In the genomic region with DNA sequence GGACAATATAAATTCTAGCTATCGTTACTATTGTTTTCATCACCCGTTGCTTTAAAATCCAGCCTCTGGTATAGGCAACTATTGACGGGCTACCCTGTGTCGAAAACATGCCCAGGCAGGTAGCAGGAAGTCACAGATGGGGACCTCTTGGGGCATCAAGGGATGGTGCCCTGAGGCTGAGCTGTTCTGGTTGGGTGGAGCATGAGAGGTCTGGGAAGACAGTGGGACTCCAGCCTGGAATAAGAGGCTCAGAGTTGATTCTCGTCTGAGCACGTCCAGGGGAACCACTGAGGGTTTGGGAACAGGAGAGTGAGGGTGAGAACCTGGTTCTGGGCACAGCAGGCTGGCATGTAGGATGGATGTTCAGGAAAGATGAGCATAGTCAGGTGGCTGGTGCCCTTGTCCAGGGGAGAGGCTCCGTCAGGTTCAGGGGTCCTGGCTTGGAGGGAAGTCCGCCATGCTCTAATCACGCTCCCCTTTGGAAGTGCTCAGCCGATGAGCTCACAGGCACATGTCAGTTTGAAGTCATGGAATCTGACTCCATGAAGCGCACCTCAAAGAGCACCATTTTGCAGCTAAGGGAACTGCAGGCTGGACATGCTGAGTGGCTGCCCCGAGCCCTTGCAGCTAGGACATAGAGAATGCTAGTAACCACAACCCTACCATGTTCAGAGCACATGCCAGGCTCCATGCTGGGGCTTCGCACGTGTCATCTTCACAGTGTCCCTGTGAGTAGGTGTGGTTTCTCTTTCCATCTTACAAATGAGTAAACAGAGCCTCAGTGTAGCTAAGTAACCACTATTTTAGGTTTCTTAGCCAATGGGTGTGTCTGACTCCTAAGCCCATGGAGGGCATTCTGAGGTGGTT, we compare ENCODE assay signal across 10 cellular contexts. TPM values are rescaled to one million over a fixed set of nuclear protein-coding genes. Genes with fewer than 3 reads are reported as not detected.
DNase-seq lines count a peak whose midpoint lies in the region; ATAC-seq and TF ChIP-seq lines count a peak whose summit lies in the region.
"Had no signal": no experiment of that assay in that cellular context is flagged by ENCODE, and none has a peak within 500 bp of the region (broad histone marks: within the 10 kb centered on the region; RNA-seq: fewer than 3 reads in every experiment).

No MANE protein-coding gene starts in this region.

- DNase-seq in NCI-H510A treated with DMSO at 0.1 percent for 48 hours (lab: John Stamatoyannopoulos, UW) (peak; percentile 15), NCI-H510A (lab: John Stamatoyannopoulos, UW) (no peak), natural killer cell (no peak)
- no peak for DNase-seq in activated CD8-positive, alpha-beta memory T cell treated with anti-CD3 and anti-CD28 coated beads, Interleukin-2, amount 10 ng/mL, durations not matched to agents 7 days and 5 days
- no peak for DNase-seq in central memory CD4-positive, alpha-beta T cell
- no peak for DNase-seq in activated T-helper 1 cell treated with anti-CD3 and anti-CD28 coated beads, Interleukin-12 subunit alpha, Interleukin-12 subunit beta, Interleukin-2, Interleukin-4 antibody, amounts not matched to agents 30 ng/mL and 10 ng/mL and 1 ng/mL, durations not matched to agents 14 hours and 24 hours and 36 hours (ENCODE audit: low spot score)
- DNase-seq: NCI-H2081 treated with DMSO at 0.1 percent for 48 hours, substantia nigra had no signal

- TF ChIP-seq CTCF in natural killer cell (IDR thresholded peaks at IDR 0.05) = no peak

- H3K4me1 Mint-ChIP-seq in activated CD8-positive, alpha-beta memory T cell treated with anti-CD3 and anti-CD28 coated beads, Interleukin-2, amount 10 ng/mL, durations not matched to agents 7 days and 5 days = peaks cover 10% of the 10 kb centered on the region
- H3K4me1 Mint-ChIP-seq in natural killer cell = peaks cover 0 to 9% of the 10 kb centered on the region in 2 donors
- peaks cover 11% of the 10 kb centered on the region for H3K4me1 Mint-ChIP-seq in activated T-helper 1 cell treated with anti-CD3 and anti-CD28 coated beads, Interleukin-12 subunit alpha, Interleukin-12 subunit beta, Interleukin-2, Interleukin-4 antibody, amounts not matched to agents 30 ng/mL and 10 ng/mL and 1 ng/mL, durations not matched to agents 14 hours and 24 hours and 36 hours (ENCODE audit: low read depth)

- H3K9me3 Mint-ChIP-seq in activated CD8-positive, alpha-beta memory T cell treated with anti-CD3 and anti-CD28 coated beads, Interleukin-2, amount 10 ng/mL, durations not matched to agents 7 days and 5 days (ENCODE audit: low read depth) = no peaks in the 10 kb centered on the region
- H3K9me3 Mint-ChIP-seq in natural killer cell = no peaks in the 10 kb centered on the region
- H3K9me3 Mint-ChIP-seq in activated T-helper 1 cell treated with anti-CD3 and anti-CD28 coated beads, Interleukin-12 subunit alpha, Interleukin-12 subunit beta, Interleukin-2, Interleukin-4 antibody, amounts not matched to agents 30 ng/mL and 10 ng/mL and 1 ng/mL, durations not matched to agents 14 hours and 24 hours and 36 hours = no peaks in the 10 kb centered on the region

- ATAC-seq in HG03045 (IDR thresholded peaks at IDR 0.05; ENCODE audit: unreplicated experiment) (peak; percentile 50), natural killer cell (peak; percentile 61 to 74 (median 73)), HG02870 (IDR thresholded peaks at IDR 0.05; ENCODE audit: unreplicated experiment) (no peak)
- ATAC-seq in activated CD8-positive, alpha-beta memory T cell treated with anti-CD3 and anti-CD28 coated beads, Interleukin-2, amount 10 ng/mL, durations not matched to agents 7 days and 5 days = peak; percentile 63

- intact Hi-C loops in natural killer cell (cut with micrococcal nuclease) = no loop called here
- intact Hi-C loops in activated T-helper 1 cell treated with anti-CD3 and anti-CD28 coated beads, Interleukin-12 subunit alpha, Interleukin-12 subunit beta, Interleukin-2, Interleukin-4 antibody, amounts not matched to agents 30 ng/mL and 10 ng/mL and 1 ng/mL, durations not matched to agents 14 hours and 24 hours and 36 hours (cut with micrococcal nuclease) = no loop called here

- H3K27me3 Mint-ChIP-seq in activated CD8-positive, alpha-beta memory T cell treated with anti-CD3 and anti-CD28 coated beads, Interleukin-2, amount 10 ng/mL, durations not matched to agents 7 days and 5 days = no peaks in the 10 kb centered on the region
- H3K27me3 Mint-ChIP-seq in natural killer cell (ENCODE audit: low read depth in 2 of 2) = no peaks in the 10 kb centered on the region
- H3K27me3 Mint-ChIP-seq in activated T-helper 1 cell treated with anti-CD3 and anti-CD28 coated beads, Interleukin-12 subunit alpha, Interleukin-12 subunit beta, Interleukin-2, Interleukin-4 antibody, amounts not matched to agents 30 ng/mL and 10 ng/mL and 1 ng/mL, durations not matched to agents 14 hours and 24 hours and 36 hours (ENCODE audit: insufficient read depth) = no peaks in the 10 kb centered on the region

- no peak overlapping the region for H3K27ac Mint-ChIP-seq in activated CD8-positive, alpha-beta memory T cell treated with anti-CD3 and anti-CD28 coated beads, Interleukin-2, amount 10 ng/mL, durations not matched to agents 7 days and 5 days
- peak overlapping the region in 1 of 2 donors; percentile 41 for H3K27ac Mint-ChIP-seq in natural killer cell
- H3K27ac Mint-ChIP-seq in activated T-helper 1 cell treated with anti-CD3 and anti-CD28 coated beads, Interleukin-12 subunit alpha, Interleukin-12 subunit beta, Interleukin-2, Interleukin-4 antibody, amounts not matched to agents 30 ng/mL and 10 ng/mL and 1 ng/mL, durations not matched to agents 14 hours and 24 hours and 36 hours = no peak overlapping the region

- CTCF ChIA-PET in activated CD8-positive, alpha-beta memory T cell treated with anti-CD3 and anti-CD28 coated beads, Interleukin-2, amount 10 ng/mL, durations not matched to agents 7 days and 5 days (lab: Charles Lee) = interaction anchor here (0.9 to 1.2 kb wide), 5 partner anchors 9 to 280 kb away, joined by 3 to 4 read pairs (median 3); no protein-coding TSS in a partner anchor

- no peaks in the 10 kb centered on the region for H3K36me3 Mint-ChIP-seq in activated CD8-positive, alpha-beta memory T cell treated with anti-CD3 and anti-CD28 coated beads, Interleukin-2, amount 10 ng/mL, durations not matched to agents 7 days and 5 days
- no peaks in the 10 kb centered on the region for H3K36me3 Mint-ChIP-seq in natural killer cell
- H3K36me3 Mint-ChIP-seq in activated T-helper 1 cell treated with anti-CD3 and anti-CD28 coated beads, Interleukin-12 subunit alpha, Interleukin-12 subunit beta, Interleukin-2, Interleukin-4 antibody, amounts not matched to agents 30 ng/mL and 10 ng/mL and 1 ng/mL, durations not matched to agents 14 hours and 24 hours and 36 hours (ENCODE audit: low read depth) = no peaks in the 10 kb centered on the region

- H3K4me3 Mint-ChIP-seq in activated CD8-positive, alpha-beta memory T cell treated with anti-CD3 and anti-CD28 coated beads, Interleukin-2, amount 10 ng/mL, durations not matched to agents 7 days and 5 days = no peak overlapping the region
- H3K4me3 Mint-ChIP-seq in natural killer cell = no peak overlapping the region
- no peak overlapping the region for H3K4me3 Mint-ChIP-seq in activated T-helper 1 cell treated with anti-CD3 and anti-CD28 coated beads, Interleukin-12 subunit alpha, Interleukin-12 subunit beta, Interleukin-2, Interleukin-4 antibody, amounts not matched to agents 30 ng/mL and 10 ng/mL and 1 ng/mL, durations not matched to agents 14 hours and 24 hours and 36 hours

RNA-seq across cellular contexts. Expression of gene PCSK9, which starts 21.0 kb away (rescaled TPM):
- total RNA-seq in activated CD8-positive, alpha-beta memory T cell treated with anti-CD3 and anti-CD28 coated beads, Interleukin-2, amount 10 ng/mL, durations not matched to agents 7 days and 5 days = under 1 TPM in 1 of 2 experiments, not detected in 1; 0.07 TPM
- total RNA-seq in natural killer cell = not detected
- not detected in 2 replicates for total RNA-seq in activated T-helper 1 cell treated with anti-CD3 and anti-CD28 coated beads, Interleukin-12 subunit alpha, Interleukin-12 subunit beta, Interleukin-2, Interleukin-4 antibody, amounts not matched to agents 30 ng/mL and 10 ng/mL and 1 ng/mL, durations not matched to agents 14 hours and 24 hours and 36 hours
